ENCODE assay signal across 2 cellular contexts in the genomic region with DNA sequence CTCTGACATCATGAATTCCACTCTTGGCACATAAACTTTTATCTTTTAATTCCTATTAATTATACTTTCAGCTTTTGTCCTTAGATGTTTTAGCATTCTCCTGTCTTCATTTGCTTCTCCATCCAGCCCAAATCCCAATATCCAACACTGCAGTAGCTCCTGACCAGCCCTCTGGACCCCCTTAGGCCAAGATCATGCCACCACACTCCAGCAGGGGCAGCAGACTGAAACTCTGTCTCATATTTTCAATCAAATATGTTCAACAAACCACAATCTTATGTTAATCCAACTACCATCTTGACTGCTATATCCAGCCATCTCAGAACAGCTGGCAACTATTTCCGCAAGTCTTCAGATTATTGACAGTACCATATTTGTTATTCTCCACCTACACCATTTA.
TF ChIP-seq lines count a peak whose summit lies in the region.

No MANE protein-coding gene starts in this region.

TF ChIP-seq in HepG2, 621 proteins besides CTCF, POLR2A, EP300 and RAD21:
- TF ChIP-seq ZNF773 (CRISPR knock-in tag; IDR thresholded peaks at IDR 0.05; ENCODE audit: borderline replicate concordance): no peak
- TF ChIP-seq FOXP1 (IDR thresholded peaks at IDR 0.05): no peak
- TF ChIP-seq FOXP1 (CRISPR knock-in tag; IDR thresholded peaks at IDR 0.05): no peak
- no peak for TF ChIP-seq ZNF589 (CRISPR knock-in tag; conservative IDR thresholded peaks at IDR 0.05)
- TF ChIP-seq CEBPB (IDR thresholded peaks at IDR 0.05; ENCODE audit: borderline replicate concordance, low read depth, low read length): no peak
- TF ChIP-seq NR2F6 (IDR thresholded peaks at IDR 0.05): no peak
- TF ChIP-seq NR2F6 (CRISPR knock-in tag; IDR thresholded peaks at IDR 0.05): no peak

TF ChIP-seq in H1, 55 proteins besides CTCF, POLR2A, EP300 and RAD21:
- TF ChIP-seq YY1 (IDR thresholded peaks at IDR 0.05; ENCODE audit: low read depth, low read length): no peak
- no peak for TF ChIP-seq EGR1 (IDR thresholded peaks at IDR 0.05; ENCODE audit: borderline replicate concordance, low read depth, low read length)
- no peak for TF ChIP-seq RXRA (IDR thresholded peaks at IDR 0.05; ENCODE audit: insufficient read depth, low read depth, low read length)
- TF ChIP-seq NANOG (IDR thresholded peaks at IDR 0.05; ENCODE audit: insufficient read depth, low read depth, low read length, poor library complexity, severe bottlenecking): no peak
- TF ChIP-seq KDM1A (IDR thresholded peaks at IDR 0.05; ENCODE audit: borderline replicate concordance, low read length): no peak
- no peak for TF ChIP-seq TAF1 (IDR thresholded peaks at IDR 0.05; ENCODE audit: low read depth, low read length)
TF ChIP-seq in H1: peak in this region for 0.
